In genomic region chr2:71797006-71797810, GRCh38 we compare ENCODE assay signal across 17 cellular contexts.
DNase-seq lines count a peak whose midpoint lies in the region; ATAC-seq and TF ChIP-seq lines count a peak whose summit lies in the region.
"Had no signal": no experiment of that assay in that cellular context is flagged by ENCODE, and none has a peak within 500 bp of the region (broad histone marks: within the 10 kb centered on the region; RNA-seq: fewer than 3 reads in every experiment).

No MANE protein-coding gene starts in this region.

- no peak for TF ChIP-seq POLR2A in right lobe of liver (IDR thresholded peaks at IDR 0.05)

- H3K9me3 ChIP-seq in right atrium auricular region: no peaks in the 10 kb centered on the region
- no peaks in the 10 kb centered on the region for H3K9me3 ChIP-seq in SJCRH30 (replicated peaks)
- H3K9me3 ChIP-seq in right lobe of liver: no peaks in the 10 kb centered on the region
- H3K9me3 ChIP-seq: BLaER1, SJSA1 had no signal

- intact Hi-C loops in cardiac septum (cut with DNase I) (loop anchor here (5.0 kb wide), 3 partner anchors 80 to 250 kb away; no protein-coding TSS in a partner anchor), right lobe of liver (cut with DNase I) (loop anchor here (5.0 to 10.0 kb wide), 3 partner anchors 182 to 252 kb away; no protein-coding TSS in a partner anchor)

- 83% methylated on average over 5 of the region's 7 CpGs for WGBS in right lobe of liver (ENCODE audit: insufficient coverage, low coverage, low lambda C conversion rate, missing lambda C conversion rate)

- no peak for ATAC-seq in stimulated activated naive B cell treated with anti-CD40 and anti-IgM and Interleukin-4, amounts not matched to agents 10 μg/mL and 1 μg/mL and 100 μg/mL, for 72 hours (replicated peaks)
- no peak for ATAC-seq in right lobe of liver
- ATAC-seq in GM18907 (IDR thresholded peaks at IDR 0.05; ENCODE audit: unreplicated experiment): no peak

- no peaks in the 10 kb centered on the region for H3K4me1 Mint-ChIP-seq in stimulated activated naive B cell treated with anti-CD40 and anti-IgM and Interleukin-4, amounts not matched to agents 10 μg/mL and 1 μg/mL and 100 μg/mL, for 72 hours
- H3K4me1 Mint-ChIP-seq in type B pancreatic cell (ENCODE audit: unreplicated experiment): peaks cover 39% of the 10 kb centered on the region

- TF ChIP-seq CTCF in right atrium auricular region (IDR thresholded peaks at IDR 0.05) (no peak), right lobe of liver (IDR thresholded peaks at IDR 0.05) (no peak), type B pancreatic cell (conservative IDR thresholded peaks at IDR 0.05) (no peak)

- H3K27me3 ChIP-seq in right atrium auricular region (no peaks in the 10 kb centered on the region), SJCRH30 (no peaks in the 10 kb centered on the region), right lobe of liver (no peaks in the 10 kb centered on the region)
- H3K27me3 ChIP-seq: BLaER1, SJSA1 had no signal

- H3K27ac ChIP-seq in right atrium auricular region: no peak overlapping the region
- H3K27ac ChIP-seq in SJCRH30: peak overlapping the region; percentile 71
- H3K27ac ChIP-seq in right lobe of liver: no peak overlapping the region
- H3K27ac ChIP-seq: BLaER1 had no signal

- peak; percentile 67 for DNase-seq in cardiac septum (ENCODE audit: low spot score)
- no peak for DNase-seq in right atrium auricular region (ENCODE audit: low spot score)
- DNase-seq in SJCRH30: peak; percentile 27 to 45
- DNase-seq in mesenteric fat pad (ENCODE audit: low spot score): peak; percentile 68
- no peak for DNase-seq in stimulated activated naive B cell treated with anti-CD40 and anti-IgM and Interleukin-4, amounts not matched to agents 10 μg/mL and 1 μg/mL and 100 μg/mL, for 72 hours
- DNase-seq in right lobe of liver: no peak
- DNase-seq in type B pancreatic cell (ENCODE audit: extremely low spot score, unreplicated experiment): no peak
- DNase-seq: GOT3, HCEC 1CT, NCI-H1105 treated with DMSO at 0.1 percent for 48 hours, NCI-H2107, NCI-H2227 treated with DMSO at 0.1 percent for 48 hours, NCI-H526 had no signal

- H3K36me3 ChIP-seq in right atrium auricular region: no peaks in the 10 kb centered on the region
- no peaks in the 10 kb centered on the region for H3K36me3 ChIP-seq in SJCRH30
- no peaks in the 10 kb centered on the region for H3K36me3 ChIP-seq in right lobe of liver
- H3K36me3 ChIP-seq: BLaER1, SJSA1 had no signal

- no peaks in the 10 kb centered on the region for H3K9me3 Mint-ChIP-seq in stimulated activated naive B cell treated with anti-CD40 and anti-IgM and Interleukin-4, amounts not matched to agents 10 μg/mL and 1 μg/mL and 100 μg/mL, for 72 hours
- no peaks in the 10 kb centered on the region for H3K9me3 Mint-ChIP-seq in type B pancreatic cell
- H3K9me3 Mint-ChIP-seq: CD4-positive, alpha-beta T cell had no signal

- H3K4me3 Mint-ChIP-seq in stimulated activated naive B cell treated with anti-CD40 and anti-IgM and Interleukin-4, amounts not matched to agents 10 μg/mL and 1 μg/mL and 100 μg/mL, for 72 hours: no peak overlapping the region
- no peak overlapping the region for H3K4me3 Mint-ChIP-seq in type B pancreatic cell
- H3K4me3 Mint-ChIP-seq: CD4-positive, alpha-beta T cell had no signal

- peaks cover 0 to 8% of the 10 kb centered on the region in 2 donors for H3K4me1 ChIP-seq in right atrium auricular region
- peaks cover 69% of the 10 kb centered on the region for H3K4me1 ChIP-seq in SJCRH30
- no peaks in the 10 kb centered on the region for H3K4me1 ChIP-seq in right lobe of liver

- H3K4me3 ChIP-seq in right atrium auricular region (no peak overlapping the region), SJCRH30 (no peak overlapping the region), right lobe of liver (no peak overlapping the region)
- H3K4me3 ChIP-seq: BLaER1, SJSA1 had no signal

- peak overlapping the region; percentile 52 for H3K27ac Mint-ChIP-seq in stimulated activated naive B cell treated with anti-CD40 and anti-IgM and Interleukin-4, amounts not matched to agents 10 μg/mL and 1 μg/mL and 100 μg/mL, for 72 hours
- H3K27ac Mint-ChIP-seq in type B pancreatic cell: no peak overlapping the region
- H3K27ac Mint-ChIP-seq: CD4-positive, alpha-beta T cell had no signal

- H3K27me3 Mint-ChIP-seq in stimulated activated naive B cell treated with anti-CD40 and anti-IgM and Interleukin-4, amounts not matched to agents 10 μg/mL and 1 μg/mL and 100 μg/mL, for 72 hours: peaks cover under 1 to 10% of the 10 kb centered on the region in 2 donors
- H3K27me3 Mint-ChIP-seq in type B pancreatic cell: peaks cover 3% of the 10 kb centered on the region

- H3K36me3 Mint-ChIP-seq in stimulated activated naive B cell treated with anti-CD40 and anti-IgM and Interleukin-4, amounts not matched to agents 10 μg/mL and 1 μg/mL and 100 μg/mL, for 72 hours: no peaks in the 10 kb centered on the region
- H3K36me3 Mint-ChIP-seq in type B pancreatic cell: no peaks in the 10 kb centered on the region

Comparison
In these comparisons a context has a peak if more than half of its experiments do, and no peak if none do; other contexts are left out.
1. DNase-seq: peak in cardiac septum (single experiment), SJCRH30 (2 of 2) and mesenteric fat pad (single experiment); none in right atrium auricular region (single experiment), stimulated activated naive B cell treated with anti-CD40 and anti-IgM and Interleukin-4, amounts not matched to agents 10 μg/mL and 1 μg/mL and 100 μg/mL, for 72 hours (single experiment), right lobe of liver (0 of 3) and type B pancreatic cell (single experiment).